ENCODE assay signal across 8 cellular contexts in genomic region chr17:7330099-7331015, GRCh38. TPM values are rescaled to one million over a fixed set of nuclear protein-coding genes. Genes with fewer than 3 reads are reported as not detected.
DNase-seq lines count a peak whose midpoint lies in the region; ATAC-seq, FAIRE-seq and TF ChIP-seq lines count a peak whose summit lies in the region.

No MANE protein-coding gene starts in this region.

- peaks cover 26% of the 10 kb centered on the region for H3K4me1 Mint-ChIP-seq in WTC11

- peak overlapping the region; percentile 90 for H3K27ac ChIP-seq in keratinocyte (ENCODE audit: control insufficient read depth, insufficient read depth, low read length)

- H3K9me1 ChIP-seq in keratinocyte (ENCODE audit: control insufficient read depth, extremely low read depth, insufficient read depth, low read length), result peaks cover 2% of the 10 kb centered on the region

- FAIRE-seq in keratinocyte (lab: Jason Lieb, UNC), result peak; percentile 39

- H2AFZ ChIP-seq in keratinocyte (ENCODE audit: control insufficient read depth, low read length), result peak overlapping the region; percentile 97

- DNase-seq in NCI-H1694 treated with DMSO at 0.1 percent for 48 hours (lab: John Stamatoyannopoulos, UW) (peak; percentile 85), WTC11 (ENCODE audit: low spot score) (peak; percentile 82), cardiac fibroblast (ENCODE audit: low read depth in 2 of 2) (peak; percentile 77 to 82), keratinocyte (ENCODE audit: low read depth, low spot score) (no peak), NCI-H128 (lab: John Stamatoyannopoulos, UW; ENCODE audit: unreplicated experiment) (no peak)
- DNase-seq in stimulated activated CD4-positive, alpha-beta T cell treated with anti-CD3 and anti-CD28 coated beads, Interleukin-12 subunit alpha, Interleukin-12 subunit beta, amount 100 ng/mL, for 48 hours (ENCODE audit: low read depth in 2 of 3, low spot score in 1 of 3), result peak; percentile 63 to 76 (median 71)

- peak; percentile 57 for ATAC-seq in GM18511 (IDR thresholded peaks at IDR 0.05; ENCODE audit: unreplicated experiment)
- ATAC-seq in HG02759 (IDR thresholded peaks at IDR 0.05; ENCODE audit: unreplicated experiment), result peak; percentile 45
- ATAC-seq in WTC11, result peak; percentile 76

- H3K9me3 ChIP-seq in keratinocyte (ENCODE audit: control insufficient read depth, low read depth, low read length), result no peaks in the 10 kb centered on the region

- CTCF ChIA-PET in WTC11 (lab: Charles Lee), result interaction anchor here (0.6 to 2.2 kb wide), 30 partner anchors 7 to 386 kb away, joined by 3 to 27 read pairs (median 4); partner anchors contain the start of genes ACADVL, DLG4, GABARAP and GPS2

- no peaks in the 10 kb centered on the region for H3K9me3 Mint-ChIP-seq in WTC11

- H3K4me3 ChIP-seq in cardiac fibroblast (replicated peaks in 1 of 2; ENCODE audit: low read depth in 2 of 2, low read length in 2 of 2) (peak overlapping the region; percentile 89 to 90), keratinocyte (ENCODE audit: control insufficient read depth in 2 of 3, extremely low read depth in 1 of 3, insufficient read depth in 2 of 3, low read depth in 1 of 3, low read length in 3 of 3) (peak overlapping the region; percentile 87 to 95 (median 90))

- H3K4me1 ChIP-seq in keratinocyte (ENCODE audit: control insufficient read depth, extremely low read depth, insufficient read depth, low read length), result peaks cover 8% of the 10 kb centered on the region

- H3K27me3 Mint-ChIP-seq in WTC11 (ENCODE audit: low read depth), result no peaks in the 10 kb centered on the region

- H3K79me2 ChIP-seq in keratinocyte (ENCODE audit: control insufficient read depth, insufficient read depth, low read length), result peaks cover 17% of the 10 kb centered on the region

- no peaks in the 10 kb centered on the region for H4K20me1 ChIP-seq in keratinocyte (ENCODE audit: control insufficient read depth, extremely low read depth, insufficient read depth, low read length)

- H3K27ac Mint-ChIP-seq in WTC11, result peak overlapping the region; percentile 100

- dilution Hi-C loops in keratinocyte (cut with MboI; ENCODE audit: extremely low pct_ligation_motif_present, low sequenced_read_pairs), result no loop called here

- H3K27me3 ChIP-seq in keratinocyte (ENCODE audit: control insufficient read depth, extremely low read depth, insufficient read depth, low read length), result no peaks in the 10 kb centered on the region

- peak overlapping the region; percentile 91 for H3K9ac ChIP-seq in keratinocyte (ENCODE audit: control insufficient read depth, extremely low read depth, insufficient read depth, low read length)

- TF ChIP-seq CTCF in WTC11 (IDR thresholded peaks at IDR 0.05), result no peak
- TF ChIP-seq CTCF in cardiac fibroblast (IDR thresholded peaks at IDR 0.05; ENCODE audit: low read depth, low read length), result no peak
- TF ChIP-seq CTCF in keratinocyte (optimal IDR thresholded peaks at IDR 0.05 in 1 of 3, IDR thresholded peaks at IDR 0.05 in 1 of 3, conservative IDR thresholded peaks at IDR 0.05 in 1 of 3; ENCODE audit: extremely low read depth in 1 of 3, insufficient read depth in 2 of 3, low read length in 3 of 3), result no peak

- peak overlapping the region; percentile 99 for H3K4me2 ChIP-seq in keratinocyte (ENCODE audit: control insufficient read depth, extremely low read depth, insufficient read depth, low read depth, low read length)

- peak overlapping the region; percentile 93 for H3K4me3 Mint-ChIP-seq in WTC11

- POLR2A ChIA-PET in WTC11 (lab: Charles Lee), result interaction anchor here (0.7 to 2.0 kb wide), 18 partner anchors 10 to 356 kb away, joined by 3 to 21 read pairs (median 4); partner anchors contain the start of genes ACADVL, CHRNB1, DLG4 and GPS2

- H3K36me3 Mint-ChIP-seq in WTC11, result peaks cover 4% of the 10 kb centered on the region

- peaks cover 10 to 17% of the 10 kb centered on the region in 2 experiments for H3K36me3 ChIP-seq in keratinocyte (ENCODE audit: control insufficient read depth in 2 of 2, extremely low read depth in 1 of 2, insufficient read depth in 2 of 2, low read length in 2 of 2)

TF ChIP-seq in WTC11, 78 proteins besides CTCF, POLR2A, EP300 and RAD21:
- TF ChIP-seq SP1 (CRISPR knock-in tag; conservative IDR thresholded peaks at IDR 0.05), result 0 out of 2 replicates have a peak, but pooled peaks have one; percentile 25
- no peak for TF ChIP-seq FOXP4 (CRISPR knock-in tag; IDR thresholded peaks at IDR 0.05)
- TF ChIP-seq, protein P1, sequence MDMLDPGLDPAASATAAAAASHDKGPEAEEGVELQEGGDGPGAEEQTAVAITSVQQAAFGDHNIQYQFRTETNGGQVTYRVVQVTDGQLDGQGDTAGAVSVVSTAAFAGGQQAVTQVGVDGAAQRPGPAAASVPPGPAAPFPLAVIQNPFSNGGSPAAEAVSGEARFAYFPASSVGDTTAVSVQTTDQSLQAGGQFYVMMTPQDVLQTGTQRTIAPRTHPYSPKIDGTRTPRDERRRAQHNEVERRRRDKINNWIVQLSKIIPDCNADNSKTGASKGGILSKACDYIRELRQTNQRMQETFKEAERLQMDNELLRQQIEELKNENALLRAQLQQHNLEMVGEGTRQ (CRISPR knock-in tag; IDR thresholded peaks at IDR 0.05), result no peak
- peak; percentile 64 for TF ChIP-seq NFYB (CRISPR knock-in tag; conservative IDR thresholded peaks at IDR 0.05; ENCODE audit: low read depth)

RNA-seq across cellular contexts. Expression of gene NEURL4, which starts 1.2 kb away (rescaled TPM):
- total RNA-seq in WTC11 (2021), result 44.3 to 64.4 TPM (median 50.2 TPM) in 3 replicates
- polyA plus RNA-seq in keratinocyte, result 11.3 to 18.9 TPM (median 13.5 TPM) in 3 replicates
- polyA plus RNA-seq in keratinocyte (2011; ENCODE audit: low read depth), result 6.3 TPM
- polyA plus RNA-seq in keratinocyte (2011; cell fraction: cytosol; rRNA removed), result 4.4 and 4.9 TPM in 2 replicates
- 70.5 and 88.4 TPM in 2 replicates for polyA plus RNA-seq in keratinocyte (2011; cell fraction: nucleus; rRNA removed)
- 12.4 and 13.1 TPM in 2 replicates for polyA plus RNA-seq in keratinocyte (2012; ENCODE audit: low replicate concordance)
- 12.5 to 33.7 TPM (median 17.8 TPM) in 3 replicates for polyA minus RNA-seq in keratinocyte
- 6.1 TPM for polyA minus RNA-seq in keratinocyte (2011; cell fraction: cytosol; rRNA and poly(A)+ RNA removed)
- 32.3 TPM in 2 replicates for polyA minus RNA-seq in keratinocyte (2011; cell fraction: nucleus; rRNA and poly(A)+ RNA removed)

RNA-seq across cellular contexts. Expression of gene ACAP1, which starts 6.0 kb away (rescaled TPM):
- total RNA-seq in WTC11 (2021), result 58.6 to 63.9 TPM (median 60.6 TPM) in 3 replicates
- 0.33 to 3.1 TPM (median 1.7 TPM) in 3 replicates for polyA plus RNA-seq in keratinocyte
- polyA plus RNA-seq in keratinocyte (2011; ENCODE audit: low read depth), result 0.87 TPM
- 0.27 and 1.1 TPM in 2 replicates for polyA plus RNA-seq in keratinocyte (2011; cell fraction: cytosol; rRNA removed)
- 0.22 and 0.29 TPM in 2 replicates for polyA plus RNA-seq in keratinocyte (2011; cell fraction: nucleus; rRNA removed)
- 3.5 and 11.7 TPM in 2 replicates for polyA plus RNA-seq in keratinocyte (2012; ENCODE audit: low replicate concordance)
- not detected in 3 replicates for polyA minus RNA-seq in keratinocyte
- polyA minus RNA-seq in keratinocyte (2011; cell fraction: cytosol; rRNA and poly(A)+ RNA removed), result not detected
- not detected in 2 replicates for polyA minus RNA-seq in keratinocyte (2011; cell fraction: nucleus; rRNA and poly(A)+ RNA removed)

RNA-seq across cellular contexts. Expression of gene GPS2, which starts 15.2 kb away (rescaled TPM):
- total RNA-seq in WTC11 (2021), result 42.2 to 55.9 TPM (median 44.7 TPM) in 3 replicates
- 20.7 to 54.1 TPM (median 24.7 TPM) in 3 replicates for polyA plus RNA-seq in keratinocyte
- 58.5 TPM for polyA plus RNA-seq in keratinocyte (2011; ENCODE audit: low read depth)
- 32.2 and 40.0 TPM in 2 replicates for polyA plus RNA-seq in keratinocyte (2011; cell fraction: cytosol; rRNA removed)
- 47.1 and 50.6 TPM in 2 replicates for polyA plus RNA-seq in keratinocyte (2011; cell fraction: nucleus; rRNA removed)
- polyA plus RNA-seq in keratinocyte (2012; ENCODE audit: low replicate concordance), result 34.3 and 42.9 TPM in 2 replicates
- polyA minus RNA-seq in keratinocyte, result 32.9 to 79.9 TPM (median 35.9 TPM) in 3 replicates
- polyA minus RNA-seq in keratinocyte (2011; cell fraction: cytosol; rRNA and poly(A)+ RNA removed), result 21.3 TPM
- polyA minus RNA-seq in keratinocyte (2011; cell fraction: nucleus; rRNA and poly(A)+ RNA removed), result 9.5 and 11.7 TPM in 2 replicates

RNA-seq across cellular contexts. Expression of gene KCTD11, which starts 21.6 kb away (rescaled TPM):
- total RNA-seq in WTC11 (2021), result 8.1 to 9.0 TPM (median 8.2 TPM) in 3 replicates
- 17.5 to 33.7 TPM (median 18.5 TPM) in 3 replicates for polyA plus RNA-seq in keratinocyte
- 5.2 TPM for polyA plus RNA-seq in keratinocyte (2011; ENCODE audit: low read depth)
- 12.7 and 13.5 TPM in 2 replicates for polyA plus RNA-seq in keratinocyte (2011; cell fraction: cytosol; rRNA removed)
- 41.9 and 42.9 TPM in 2 replicates for polyA plus RNA-seq in keratinocyte (2011; cell fraction: nucleus; rRNA removed)
- polyA plus RNA-seq in keratinocyte (2012; ENCODE audit: low replicate concordance), result 19.6 and 27.7 TPM in 2 replicates
- 15.6 to 27.4 TPM (median 15.6 TPM) in 3 replicates for polyA minus RNA-seq in keratinocyte
- 14.2 TPM for polyA minus RNA-seq in keratinocyte (2011; cell fraction: cytosol; rRNA and poly(A)+ RNA removed)
- 13.7 and 14.8 TPM in 2 replicates for polyA minus RNA-seq in keratinocyte (2011; cell fraction: nucleus; rRNA and poly(A)+ RNA removed)

RNA-seq across cellular contexts. Expression of gene EIF5A, which starts 22.9 kb away (rescaled TPM):
- total RNA-seq in WTC11 (2021), result 929 to 1,021 TPM (median 936 TPM) in 3 replicates
- 769 to 1,493 TPM (median 948 TPM) in 3 replicates for polyA plus RNA-seq in keratinocyte
- 1,059 TPM for polyA plus RNA-seq in keratinocyte (2011; ENCODE audit: low read depth)
- polyA plus RNA-seq in keratinocyte (2011; cell fraction: cytosol; rRNA removed), result 978 and 1,013 TPM in 2 replicates
- 468 and 536 TPM in 2 replicates for polyA plus RNA-seq in keratinocyte (2011; cell fraction: nucleus; rRNA removed)
- polyA plus RNA-seq in keratinocyte (2012; ENCODE audit: low replicate concordance), result 614 and 1,141 TPM in 2 replicates
- polyA minus RNA-seq in keratinocyte, result 884 to 1,075 TPM (median 1,030 TPM) in 3 replicates
- polyA minus RNA-seq in keratinocyte (2011; cell fraction: cytosol; rRNA and poly(A)+ RNA removed), result 1,192 TPM
- 194 and 269 TPM in 2 replicates for polyA minus RNA-seq in keratinocyte (2011; cell fraction: nucleus; rRNA and poly(A)+ RNA removed)

Comparison
In these comparisons a context has a peak if more than half of its experiments do, and no peak if none do; other contexts are left out.
1. DNase-seq: peak in NCI-H1694 treated with DMSO at 0.1 percent for 48 hours (single experiment), WTC11 (single experiment), cardiac fibroblast (2 of 2) and stimulated activated CD4-positive, alpha-beta T cell treated with anti-CD3 and anti-CD28 coated beads, Interleukin-12 subunit alpha, Interleukin-12 subunit beta, amount 100 ng/mL, for 48 hours (3 of 3); none in keratinocyte (single experiment) and NCI-H128 (single experiment).
2. Peak in every context shown above with its lines, with median percentiles within 50 percentile points of each other: ATAC-seq.